ENCODE assay signal across 9 cellular contexts in genomic region chr7:74612015-74612829, GRCh38. TPM values are rescaled to one million over a fixed set of nuclear protein-coding genes. Genes with fewer than 3 reads are reported as not detected.
DNase-seq lines count a peak whose midpoint lies in the region; ATAC-seq, FAIRE-seq and TF ChIP-seq lines count a peak whose summit lies in the region.
"Had no signal": no experiment of that assay in that cellular context is flagged by ENCODE, and none has a peak within 500 bp of the region (broad histone marks: within the 10 kb centered on the region; RNA-seq: fewer than 3 reads in every experiment).

No MANE protein-coding gene starts in this region.

- no peaks in the 10 kb centered on the region for H3K36me3 Mint-ChIP-seq in T-helper 2 cell treated with Interferon-gamma antibody and Interleukin-4, amounts not matched to agents 5 μg/mL and 100 μg/mL, for 36 hours (ENCODE audit: low read depth)

- H3K9me3 Mint-ChIP-seq in T-helper 2 cell treated with Interferon-gamma antibody and Interleukin-4, amounts not matched to agents 5 μg/mL and 100 μg/mL, for 36 hours, result no peaks in the 10 kb centered on the region
- H3K9me3 Mint-ChIP-seq: activated CD4-positive, alpha-beta memory T cell treated with anti-CD3 and anti-CD28 coated beads, Interleukin-2, amount 10 ng/mL, durations not matched to agents 7 days and 5 days had no signal

- no peak for FAIRE-seq in pancreas (lab: Jason Lieb, UNC)

- no peak overlapping the region for H3K4me3 ChIP-seq in PC-9
- no peak overlapping the region for H3K4me3 ChIP-seq in esophagus muscularis mucosa
- H3K4me3 ChIP-seq in pancreas, result no peak overlapping the region

- no peak overlapping the region for H3K4me3 Mint-ChIP-seq in T-helper 2 cell treated with Interferon-gamma antibody and Interleukin-4, amounts not matched to agents 5 μg/mL and 100 μg/mL, for 36 hours
- H3K4me3 Mint-ChIP-seq: activated CD4-positive, alpha-beta memory T cell treated with anti-CD3 and anti-CD28 coated beads, Interleukin-2, amount 10 ng/mL, durations not matched to agents 7 days and 5 days had no signal

- H3K27ac Mint-ChIP-seq in T-helper 2 cell treated with Interferon-gamma antibody and Interleukin-4, amounts not matched to agents 5 μg/mL and 100 μg/mL, for 36 hours, result no peak overlapping the region
- H3K27ac Mint-ChIP-seq: activated CD4-positive, alpha-beta memory T cell treated with anti-CD3 and anti-CD28 coated beads, Interleukin-2, amount 10 ng/mL, durations not matched to agents 7 days and 5 days had no signal

- CTCF ChIA-PET in PC-9 (lab: Charles Lee), result interaction anchor here (1.0 kb wide), 2 partner anchors 13 to 45 kb away, joined by 3 to 15 read pairs; no protein-coding TSS in a partner anchor

- H3K4me2 ChIP-seq in PC-9, result peak overlapping the region; percentile 50

- no peak for TF ChIP-seq EP300 in esophagus muscularis mucosa (IDR thresholded peaks at IDR 0.05)

- ATAC-seq in pancreas (peak; percentile 48 to 74 (median 63)), GM21786 (IDR thresholded peaks at IDR 0.05; ENCODE audit: unreplicated experiment) (no peak)

- intact Hi-C loops in PC-9 (cut with micrococcal nuclease; ENCODE audit: unreplicated experiment) (loop anchor here (1.0 to 2.0 kb wide), 2 partner anchors 23 to 30 kb away; no protein-coding TSS in a partner anchor), esophagus muscularis mucosa (cut with DNase I) (loop anchor here (5.0 to 10.0 kb wide), 2 partner anchors 45 to 93 kb away; partner anchors contain the start of gene GTF2I), pancreas (cut with DNase I) (no loop called here)

- H3K36me3 ChIP-seq in PC-9 (ENCODE audit: low read depth) (no peaks in the 10 kb centered on the region), esophagus muscularis mucosa (no peaks in the 10 kb centered on the region), pancreas (no peaks in the 10 kb centered on the region)

- TF ChIP-seq POLR2A in esophagus muscularis mucosa (IDR thresholded peaks at IDR 0.05; ENCODE audit: low read depth), result no peak

- no peaks in the 10 kb centered on the region for H3K79me2 ChIP-seq in PC-9 (ENCODE audit: low read depth)

- H3K4me1 ChIP-seq in PC-9 (replicated peaks; ENCODE audit: insufficient read depth) (peaks cover 32% of the 10 kb centered on the region), esophagus muscularis mucosa (peaks cover 6 to 37% (median 23%) of the 10 kb centered on the region in 4 donors), pancreas (no peaks in the 10 kb centered on the region)

- peak; percentile 12 for DNase-seq in GM03348 (ENCODE audit: low spot score)
- peak; percentile 74 to 83 for DNase-seq in PC-9
- DNase-seq in esophagus muscularis mucosa (ENCODE audit: extremely low spot score), result no peak
- DNase-seq in pancreas, result peak in 4 of 6 donors; percentile 32 to 68 (median 46)
- no peak for DNase-seq in NCI-H1436 (lab: John Stamatoyannopoulos, UW)
- no peak for DNase-seq in activated T-cell treated with anti-CD3 and anti-CD28 coated beads, Interleukin-2, amount 50 U/mL, for 1 hour
- no peak for DNase-seq in T-helper 2 cell treated with Interferon-gamma antibody and Interleukin-4, amounts not matched to agents 5 μg/mL and 100 μg/mL, for 36 hours (ENCODE audit: low spot score)
- DNase-seq: activated CD4-positive, alpha-beta memory T cell treated with anti-CD3 and anti-CD28 coated beads, Interleukin-2, amount 10 ng/mL, durations not matched to agents 7 days and 5 days had no signal

- TF ChIP-seq CTCF in PC-9 (conservative IDR thresholded peaks at IDR 0.05), result no peak
- no peak for TF ChIP-seq CTCF in esophagus muscularis mucosa (IDR thresholded peaks at IDR 0.05)
- no peak for TF ChIP-seq CTCF in pancreas (IDR thresholded peaks at IDR 0.05)

- H3F3A ChIP-seq in PC-9 (ENCODE audit: insufficient read depth, low read depth), result peaks cover 34% of the 10 kb centered on the region

- peaks cover 16% of the 10 kb centered on the region for H3K4me1 Mint-ChIP-seq in T-helper 2 cell treated with Interferon-gamma antibody and Interleukin-4, amounts not matched to agents 5 μg/mL and 100 μg/mL, for 36 hours (ENCODE audit: low read depth)

- no peaks in the 10 kb centered on the region for H3K27me3 ChIP-seq in PC-9 (ENCODE audit: insufficient read depth, low read depth)
- no peaks in the 10 kb centered on the region for H3K27me3 ChIP-seq in esophagus muscularis mucosa
- no peaks in the 10 kb centered on the region for H3K27me3 ChIP-seq in pancreas

- WGBS in esophagus muscularis mucosa, result 55% methylated on average over 10 of the region's 11 CpGs
- WGBS in pancreas, 2 donors, result 58 to 60% methylated on average over 11 of the region's 11 CpGs

- no peaks in the 10 kb centered on the region for H4K20me1 ChIP-seq in PC-9 (ENCODE audit: insufficient read depth)

- peak overlapping the region; percentile 63 for H3K27ac ChIP-seq in PC-9
- peak overlapping the region; percentile 80 to 84 (median 81) for H3K27ac ChIP-seq in esophagus muscularis mucosa (replicated peaks in 1 of 4)
- peak overlapping the region; percentile 9 to 57 (median 39) for H3K27ac ChIP-seq in pancreas

- H3K9me3 ChIP-seq in PC-9 (ENCODE audit: insufficient read depth, low read depth) (no peaks in the 10 kb centered on the region), esophagus muscularis mucosa (no peaks in the 10 kb centered on the region), pancreas (no peaks in the 10 kb centered on the region)

- no peaks in the 10 kb centered on the region for H3K27me3 Mint-ChIP-seq in T-helper 2 cell treated with Interferon-gamma antibody and Interleukin-4, amounts not matched to agents 5 μg/mL and 100 μg/mL, for 36 hours (ENCODE audit: low read depth)

- H2AFZ ChIP-seq in PC-9, result no peak overlapping the region

- BruUV-seq in PC-9 (replicated peaks; lab: Mats Ljungman, UMichigan), result no TSS peak

- H3K9me2 ChIP-seq in PC-9 (ENCODE audit: insufficient read depth), result no peaks in the 10 kb centered on the region

- POLR2A ChIA-PET in PC-9 (lab: Charles Lee; ENCODE audit: unreplicated experiment), result interaction anchor here (0.5 to 1.0 kb wide), 4 partner anchors 19 to 234 kb away, joined by 3 to 22 read pairs (median 4); no protein-coding TSS in a partner anchor

RNA-seq across cellular contexts. Expression of gene GTF2I, which starts 45.3 kb away (rescaled TPM):
- total RNA-seq in PC-9 (2021) (364 and 374 TPM in 2 replicates), esophagus muscularis mucosa (100 to 1,000 TPM; 101 to 169 (median 136) TPM), pancreas (100 to 1,000 TPM in 2 of 6 donors, 10 to 100 TPM in 4; 66.8 to 159 (median 89.2) TPM)
- polyA plus RNA-seq in pancreas, result 10 to 100 TPM; 40.5 to 43.6 TPM

Comparison
In these comparisons a context has a peak if more than half of its experiments do, and no peak if none do; other contexts are left out.
1. DNase-seq: peak in GM03348 (single experiment), PC-9 (2 of 2) and pancreas (4 of 6); none in esophagus muscularis mucosa (single experiment), NCI-H1436 (single experiment), activated T-cell treated with anti-CD3 and anti-CD28 coated beads, Interleukin-2, amount 50 U/mL, for 1 hour (single experiment) and T-helper 2 cell treated with Interferon-gamma antibody and Interleukin-4, amounts not matched to agents 5 μg/mL and 100 μg/mL, for 36 hours (single experiment).
2. intact Hi-C loops: an anchor here in PC-9 (1.0 to 2.0 kb wide) and esophagus muscularis mucosa (5.0 to 10.0 kb wide); none called in pancreas.
3. Peak in every context shown above with its lines, with median percentiles within 50 percentile points of each other: H3K27ac ChIP-seq.